1 cellular context compared by ENCODE assay signal in the genomic region with DNA sequence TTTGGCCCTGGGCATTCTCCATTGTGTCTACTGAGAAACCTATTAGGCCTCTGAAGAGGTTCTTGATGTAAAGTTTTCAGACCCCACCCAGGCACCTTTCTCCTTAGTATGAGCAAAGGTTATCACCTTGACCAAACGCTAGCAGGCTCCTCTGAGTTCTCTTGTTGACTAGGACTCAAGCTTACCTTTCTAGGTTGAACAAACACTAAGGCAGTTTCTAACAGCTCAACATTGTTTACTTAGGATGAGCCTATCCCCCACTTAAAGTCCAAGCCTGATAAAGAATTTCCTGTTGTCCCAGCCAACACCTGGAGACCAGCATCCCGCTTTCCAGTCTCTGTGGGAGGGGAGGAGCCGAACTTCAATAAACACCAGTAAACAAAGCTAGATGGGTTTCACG.
TF ChIP-seq lines count a peak whose summit lies in the region.

No MANE protein-coding gene starts in this region.

TF ChIP-seq in H1, 55 proteins besides CTCF, POLR2A, EP300 and RAD21 (continued from another document):
- TF ChIP-seq, protein P1, sequence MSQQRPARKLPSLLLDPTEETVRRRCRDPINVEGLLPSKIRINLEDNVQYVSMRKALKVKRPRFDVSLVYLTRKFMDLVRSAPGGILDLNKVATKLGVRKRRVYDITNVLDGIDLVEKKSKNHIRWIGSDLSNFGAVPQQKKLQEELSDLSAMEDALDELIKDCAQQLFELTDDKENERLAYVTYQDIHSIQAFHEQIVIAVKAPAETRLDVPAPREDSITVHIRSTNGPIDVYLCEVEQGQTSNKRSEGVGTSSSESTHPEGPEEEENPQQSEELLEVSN (IDR thresholded peaks at IDR 0.05), result no peak
